In the genomic region with DNA sequence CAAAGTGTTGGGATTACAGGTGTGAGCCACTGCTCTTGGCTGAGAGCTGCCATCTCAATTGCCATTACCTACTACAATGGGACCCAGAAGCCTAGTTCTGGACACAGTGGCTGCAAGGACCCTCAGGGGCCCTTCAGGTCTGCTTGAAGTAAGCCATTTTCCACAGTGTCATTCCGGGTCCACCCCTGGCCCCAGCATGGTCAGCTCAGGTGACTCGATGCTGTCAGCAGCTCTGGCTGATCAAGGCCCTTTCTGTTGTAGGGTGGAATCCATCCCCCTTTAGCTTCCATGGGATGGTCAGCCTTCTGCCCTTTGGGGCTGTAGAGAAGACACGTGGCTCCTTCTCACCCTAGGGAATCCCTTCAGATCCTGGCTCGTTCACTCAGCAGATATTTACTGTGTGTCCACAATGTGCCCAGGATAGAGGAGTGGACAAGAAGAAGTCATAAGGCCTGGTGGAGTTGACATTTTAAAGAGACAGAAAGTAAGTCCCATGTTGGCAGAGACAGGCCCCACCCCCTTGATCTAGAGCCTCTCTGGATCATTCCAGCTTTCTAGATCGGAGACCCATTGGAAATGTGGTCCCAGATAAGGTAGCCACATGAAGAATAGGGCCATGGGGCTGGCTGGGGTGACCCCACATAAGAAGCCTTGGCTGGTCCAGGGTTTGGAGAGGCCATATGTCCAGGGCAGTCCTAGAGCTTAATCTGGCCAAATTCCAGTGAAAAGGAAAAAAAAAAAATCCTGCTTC, we compare ENCODE assay signal across 22 cellular contexts.
"Had no signal": no experiment of that assay in that cellular context is flagged by ENCODE, and none has a peak within 500 bp of the region (broad histone marks: within the 10 kb centered on the region; RNA-seq: fewer than 3 reads in every experiment).

No MANE protein-coding gene starts in this region.

- ATAC-seq: left ventricle myocardium superior; natural killer cell; stimulated activated naive CD8-positive, alpha-beta T cell treated with anti-CD3 and anti-CD28 coated beads, Interleukin-15, amount 100 ng/mL, for 72 hours had no signal

- H3K9me3 ChIP-seq: lower lobe of right lung, neutrophil, pancreas, testis, tibial artery had no signal

- H3K27ac ChIP-seq: lower lobe of right lung, neutrophil, pancreas, testis, tibial artery had no signal

- H3K4me1 Mint-ChIP-seq: stimulated activated naive CD8-positive, alpha-beta T cell treated with anti-CD3 and anti-CD28 coated beads, Interleukin-15, amount 100 ng/mL, for 72 hours had no signal

- H3K4me3 Mint-ChIP-seq: immature natural killer cell; natural killer cell; stimulated activated naive CD8-positive, alpha-beta T cell treated with anti-CD3 and anti-CD28 coated beads, Interleukin-15, amount 100 ng/mL, for 72 hours; type B pancreatic cell had no signal

- H3K36me3 Mint-ChIP-seq: immature natural killer cell, natural killer cell, type B pancreatic cell had no signal

- H3K4me3 ChIP-seq: lower lobe of right lung, pancreas, smooth muscle cell, testis, tibial artery had no signal

- H3K4me1 ChIP-seq: tibial artery had no signal

- H3K27ac Mint-ChIP-seq: natural killer cell; stimulated activated naive CD8-positive, alpha-beta T cell treated with anti-CD3 and anti-CD28 coated beads, Interleukin-15, amount 100 ng/mL, for 72 hours; type B pancreatic cell had no signal

- H3K9me3 Mint-ChIP-seq: immature natural killer cell; natural killer cell; stimulated activated naive CD8-positive, alpha-beta T cell treated with anti-CD3 and anti-CD28 coated beads, Interleukin-15, amount 100 ng/mL, for 72 hours; type B pancreatic cell had no signal

- H3K36me3 ChIP-seq: lower lobe of right lung, neutrophil, pancreas, tibial artery had no signal

- H3K27me3 Mint-ChIP-seq: stimulated activated naive CD8-positive, alpha-beta T cell treated with anti-CD3 and anti-CD28 coated beads, Interleukin-15, amount 100 ng/mL, for 72 hours had no signal

- H3K4me2 ChIP-seq: smooth muscle cell had no signal

- DNase-seq: cerebellar nuclear complex; effector CD8-positive, alpha-beta T cell; erythroblast; immature natural killer cell; islet precursor cell; kidney glomerular epithelial cell; left ventricle myocardium superior; lower lobe of right lung; natural killer cell; pancreas; retina; stimulated activated CD4-positive, alpha-beta T cell treated with anti-CD3 and anti-CD28 coated beads, Interleukin-12 subunit alpha, Interleukin-12 subunit beta, amount 100 ng/mL, for 4 hours; stimulated activated CD4-positive, alpha-beta T cell treated with anti-CD3 and anti-CD28 coated beads, Interleukin-1b, Interleukin-23, amount 100 ng/mL, for 48 hours; stimulated activated CD4-positive, alpha-beta T cell treated with anti-CD3 and anti-CD28 coated beads, Interleukin-4, amount 100 ng/mL, for 1 hour; stimulated activated CD8-positive, alpha-beta memory T cell treated with anti-CD3 and anti-CD28 coated beads, Interleukin-4, amount 100 ng/mL, for 48 hours; stimulated activated naive CD4-positive, alpha-beta T cell; stimulated activated naive CD8-positive, alpha-beta T cell treated with anti-CD3 and anti-CD28 coated beads, Interleukin-15, amount 100 ng/mL, for 72 hours; testis; tibial artery had no signal

- H3K27me3 ChIP-seq: neutrophil, pancreas, testis had no signal
